Comparison of ENCODE assay signal across 1 cellular context in genomic region chr3:188153949-188154757, GRCh38.
A peak's percentile ranks its signal among the peaks of the same experiment; 100 is the strongest.
TF ChIP-seq lines count a peak whose summit lies in the region.

Gene LPP, plus strand, starts transcription at chr3:188154157. Its CDS starts 251,964 bp downstream, at chr3:188406121.

TF ChIP-seq in HepG2, 621 proteins besides CTCF, POLR2A, EP300 and RAD21 (continued from another document and continues in another):
- TF ChIP-seq REST (IDR thresholded peaks at IDR 0.05; ENCODE audit: borderline replicate concordance in 1 of 2, low read depth in 1 of 2, low read length in 2 of 2): peak in 1 of 2 experiments; percentile 8; a peak in 1 of 4 replicates
- peak; percentile 9; the same call in 1 of the 2 replicates for TF ChIP-seq HOMEZ (CRISPR knock-in tag; IDR thresholded peaks at IDR 0.05; ENCODE audit: low read depth)
- TF ChIP-seq ZNF10 (CRISPR knock-in tag; IDR thresholded peaks at IDR 0.05; ENCODE audit: borderline replicate concordance, low read depth): no peak
- TF ChIP-seq PHF5A (CRISPR knock-in tag; IDR thresholded peaks at IDR 0.05; ENCODE audit: low read depth, unreplicated experiment): no peak
- TF ChIP-seq ZBTB3 (CRISPR knock-in tag; IDR thresholded peaks at IDR 0.05; ENCODE audit: borderline replicate concordance, low read depth): no peak
- no peak for TF ChIP-seq KLF11 (CRISPR knock-in tag; IDR thresholded peaks at IDR 0.05)
- TF ChIP-seq IKZF4 (CRISPR knock-in tag; IDR thresholded peaks at IDR 0.05; ENCODE audit: borderline replicate concordance, low read depth, not compliant biosample characterization): no peak
- TF ChIP-seq KLF9 (CRISPR knock-in tag; IDR thresholded peaks at IDR 0.05; ENCODE audit: low read depth): peak; percentile 52; the same call in 1 of the 2 replicates
- TF ChIP-seq NFKBIZ (CRISPR knock-in tag; IDR thresholded peaks at IDR 0.05): no peak
- peak; percentile 55; the same call in 1 of the 2 replicates for TF ChIP-seq ZNF800 (CRISPR knock-in tag; IDR thresholded peaks at IDR 0.05)
- peak; percentile 33 for TF ChIP-seq ZNF770 (CRISPR knock-in tag; IDR thresholded peaks at IDR 0.05)
- TF ChIP-seq ZNF605 (CRISPR knock-in tag; IDR thresholded peaks at IDR 0.05): no peak
- TF ChIP-seq ZNF768 (CRISPR knock-in tag; IDR thresholded peaks at IDR 0.05): peak; percentile 62; the same call in 1 of the 2 replicates
- TF ChIP-seq MAX (IDR thresholded peaks at IDR 0.05): peak; percentile 66
- TF ChIP-seq ZBTB7A (CRISPR knock-in tag; IDR thresholded peaks at IDR 0.05): peak; percentile 82
- TF ChIP-seq RXRB (CRISPR knock-in tag; IDR thresholded peaks at IDR 0.05; ENCODE audit: borderline replicate concordance): no peak
- TF ChIP-seq POLR2G (IDR thresholded peaks at IDR 0.05; ENCODE audit: low read depth, low read length): peak; percentile 37; the same call in 1 of the 2 replicates
- no peak for TF ChIP-seq GPN1 (CRISPR knock-in tag; IDR thresholded peaks at IDR 0.05; ENCODE audit: borderline replicate concordance)
- TF ChIP-seq ZNF33A (CRISPR knock-in tag; IDR thresholded peaks at IDR 0.05; ENCODE audit: borderline replicate concordance): no peak
- peak; percentile 46 for TF ChIP-seq DBP (CRISPR knock-in tag; IDR thresholded peaks at IDR 0.05; ENCODE audit: not compliant biosample characterization)
- no peak for TF ChIP-seq E2F1 (CRISPR knock-in tag; IDR thresholded peaks at IDR 0.05)
- TF ChIP-seq KLF16 (CRISPR knock-in tag; IDR thresholded peaks at IDR 0.05): peak in 1 of 2 experiments; percentile 36; a peak in 1 of 4 replicates
- peak; percentile 76; the same call in 1 of the 2 replicates for TF ChIP-seq MTA1 (CRISPR knock-in tag; IDR thresholded peaks at IDR 0.05; ENCODE audit: borderline replicate concordance)
- TF ChIP-seq ZNF687 (CRISPR knock-in tag; IDR thresholded peaks at IDR 0.05): peak; percentile 90
- no peak for TF ChIP-seq NBN (conservative IDR thresholded peaks at IDR 0.05)
- no peak for TF ChIP-seq DDIT3 (CRISPR knock-in tag; IDR thresholded peaks at IDR 0.05)
- TF ChIP-seq ZNF460 (CRISPR knock-in tag; IDR thresholded peaks at IDR 0.05; ENCODE audit: borderline replicate concordance): no peak
- 0 out of 2 replicates have a peak, but pooled peaks have one; percentile 47 for TF ChIP-seq NRL (CRISPR knock-in tag; IDR thresholded peaks at IDR 0.05; ENCODE audit: borderline replicate concordance)
- no peak for TF ChIP-seq HOXA9 (CRISPR knock-in tag; IDR thresholded peaks at IDR 0.05; ENCODE audit: borderline replicate concordance)
- no peak for TF ChIP-seq RARG (CRISPR knock-in tag; IDR thresholded peaks at IDR 0.05; ENCODE audit: low read depth)
- no peak for TF ChIP-seq ZBTB33 (CRISPR knock-in tag; IDR thresholded peaks at IDR 0.05)
- no peak for TF ChIP-seq PRDM4 (CRISPR knock-in tag; IDR thresholded peaks at IDR 0.05; ENCODE audit: borderline replicate concordance)
